In genomic region chr1:64748706-64749105, GRCh38 we compare ENCODE assay signal across 33 cellular contexts.
"Had no signal": no experiment of that assay in that cellular context is flagged by ENCODE, and none has a peak within 500 bp of the region (broad histone marks: within the 10 kb centered on the region; RNA-seq: fewer than 3 reads in every experiment).

No MANE protein-coding gene starts in this region.

- H3K36me3 ChIP-seq: ascending aorta, brain microvascular endothelial cell, esophagus muscularis mucosa, gastroesophageal sphincter, heart right ventricle, WERI-Rb-1 had no signal

- H3K27me3 Mint-ChIP-seq: activated naive CD4-positive, alpha-beta T cell treated with anti-CD3 and anti-CD28 coated beads, Interleukin-2, amount 50 U/mL, for 24 hours; activated naive CD8-positive, alpha-beta T cell treated with anti-CD3 and anti-CD28 coated beads for 36 hours; T-helper 17 cell had no signal

- H3K27me3 ChIP-seq: ascending aorta, brain microvascular endothelial cell, esophagus muscularis mucosa, gastroesophageal sphincter, heart right ventricle had no signal

- H3K4me3 Mint-ChIP-seq: activated B cell treated with CpG ODN at 0.5 μM for 24 hours; activated CD8-positive, alpha-beta memory T cell treated with anti-CD3 and anti-CD28 coated beads, Interleukin-2, amount 10 ng/mL, durations not matched to agents 7 days and 5 days; activated CD8-positive, alpha-beta T cell treated with anti-CD3 and anti-CD28 coated beads, Interleukin-2, amount 10 ng/mL, durations not matched to agents 7 days and 5 days; activated naive CD4-positive, alpha-beta T cell treated with anti-CD3 and anti-CD28 coated beads for 36 hours; activated naive CD4-positive, alpha-beta T cell treated with anti-CD3 and anti-CD28 coated beads, Interleukin-2, amount 50 U/mL, for 24 hours; activated naive CD8-positive, alpha-beta T cell treated with anti-CD3 and anti-CD28 coated beads for 36 hours; activated naive CD8-positive, alpha-beta T cell treated with anti-CD3 and anti-CD28 coated beads, Interleukin-2, amount 50 U/mL, for 24 hours; activated T-helper 1 cell treated with anti-CD3 and anti-CD28 coated beads, Interleukin-12 subunit alpha, Interleukin-12 subunit beta, Interleukin-2, Interleukin-4 antibody, amounts not matched to agents 30 ng/mL and 10 ng/mL and 1 ng/mL, durations not matched to agents 14 hours and 24 hours and 36 hours; endodermal cell; T-helper 17 cell; T-helper 2 cell treated with Interferon-gamma antibody and Interleukin-4, amounts not matched to agents 5 μg/mL and 100 μg/mL, for 36 hours had no signal

- DNase-seq: activated B cell treated with CpG ODN at 0.5 μM for 24 hours; activated CD4-positive, alpha-beta T cell treated with anti-CD3 and anti-CD28 coated beads for 48 hours; activated CD4-positive, alpha-beta T cell treated with anti-CD3 and anti-CD28 coated beads, Interleukin-2, amount 50 U/mL, for 1 hour; activated CD4-positive, alpha-beta T cell treated with anti-CD3 and anti-CD28 coated beads, Interleukin-2, amount 50 U/mL, for 48 hours; activated CD8-positive, alpha-beta memory T cell treated with anti-CD3 and anti-CD28 coated beads, Interleukin-2, amount 10 ng/mL, durations not matched to agents 7 days and 5 days; activated CD8-positive, alpha-beta memory T cell treated with anti-CD3 and anti-CD28 coated beads, Interleukin-2, amount 50 U/mL, for 4 hours; activated CD8-positive, alpha-beta T cell treated with anti-CD3 and anti-CD28 coated beads, Interleukin-2, amount 10 ng/mL, durations not matched to agents 7 days and 5 days; activated effector memory CD4-positive, alpha-beta T cell treated with anti-CD3 and anti-CD28 coated beads, Interleukin-2, amount 50 U/mL, for 16 hours; activated naive CD4-positive, alpha-beta T cell treated with anti-CD3 and anti-CD28 coated beads for 36 hours; activated naive CD8-positive, alpha-beta T cell treated with anti-CD3 and anti-CD28 coated beads for 36 hours; activated naive CD8-positive, alpha-beta T cell treated with anti-CD3 and anti-CD28 coated beads, Interleukin-2, amount 50 U/mL, for 24 hours; activated T-cell treated with anti-CD3 and anti-CD28 coated beads, Interleukin-2, amount 50 U/mL, for 1 hour; activated T-cell treated with anti-CD3 and anti-CD28 coated beads, Interleukin-2, amount 50 U/mL, for 48 hours; brain microvascular endothelial cell; effector memory CD4-positive, alpha-beta T cell; endodermal cell; erythroblast; foreskin melanocyte; heart right ventricle; T-helper 1 cell; T-helper 17 cell; T1000; WERI-Rb-1 had no signal

- FAIRE-seq: bronchial epithelial cell, colon had no signal

- H3K9me3 Mint-ChIP-seq: activated B cell treated with CpG ODN at 0.5 μM for 24 hours; activated naive CD4-positive, alpha-beta T cell treated with anti-CD3 and anti-CD28 coated beads for 36 hours; activated naive CD4-positive, alpha-beta T cell treated with anti-CD3 and anti-CD28 coated beads, Interleukin-2, amount 50 U/mL, for 24 hours; activated naive CD8-positive, alpha-beta T cell treated with anti-CD3 and anti-CD28 coated beads for 36 hours; activated naive CD8-positive, alpha-beta T cell treated with anti-CD3 and anti-CD28 coated beads, Interleukin-2, amount 50 U/mL, for 24 hours; activated T-helper 1 cell treated with anti-CD3 and anti-CD28 coated beads, Interleukin-12 subunit alpha, Interleukin-12 subunit beta, Interleukin-2, Interleukin-4 antibody, amounts not matched to agents 30 ng/mL and 10 ng/mL and 1 ng/mL, durations not matched to agents 14 hours and 24 hours and 36 hours; activated T-helper 2 cell treated with anti-CD3 and anti-CD28 coated beads, Interferon-gamma antibody, Interleukin-2, Interleukin-4, amounts not matched to agents 10 μg/mL and 5 μg/mL and 100 μg/mL, durations not matched to agents 14 hours and 24 hours and 36 hours; endodermal cell; T-helper 2 cell treated with Interferon-gamma antibody and Interleukin-4, amounts not matched to agents 5 μg/mL and 100 μg/mL, for 36 hours had no signal

- H3K4me3 ChIP-seq: ascending aorta, esophagus muscularis mucosa, gastroesophageal sphincter, heart right ventricle had no signal

- H3K9me3 ChIP-seq: ascending aorta, esophagus muscularis mucosa, gastroesophageal sphincter, heart right ventricle had no signal

- ATAC-seq: activated CD4-positive, CD25-positive, alpha-beta regulatory T cell treated with anti-CD3 and anti-CD28 coated beads, Interleukin-2, amount 50 U/mL, for 24 hours; activated CD8-positive, alpha-beta memory T cell treated with anti-CD3 and anti-CD28 coated beads, Interleukin-2, amount 10 ng/mL, durations not matched to agents 7 days and 5 days; activated CD8-positive, alpha-beta T cell treated with anti-CD3 and anti-CD28 coated beads, Interleukin-2, amount 10 ng/mL, durations not matched to agents 7 days and 5 days; activated naive CD8-positive, alpha-beta T cell treated with anti-CD3 and anti-CD28 coated beads, Interleukin-2, amount 50 U/mL, for 24 hours; gastroesophageal sphincter; heart right ventricle; T-helper 17 cell had no signal

- H3K27ac Mint-ChIP-seq: activated B cell treated with CpG ODN at 0.5 μM for 24 hours; activated CD8-positive, alpha-beta memory T cell treated with anti-CD3 and anti-CD28 coated beads, Interleukin-2, amount 10 ng/mL, durations not matched to agents 7 days and 5 days; activated CD8-positive, alpha-beta T cell treated with anti-CD3 and anti-CD28 coated beads, Interleukin-2, amount 10 ng/mL, durations not matched to agents 7 days and 5 days; activated naive CD4-positive, alpha-beta T cell treated with anti-CD3 and anti-CD28 coated beads for 36 hours; activated naive CD4-positive, alpha-beta T cell treated with anti-CD3 and anti-CD28 coated beads, Interleukin-2, amount 50 U/mL, for 24 hours; activated naive CD8-positive, alpha-beta T cell treated with anti-CD3 and anti-CD28 coated beads for 36 hours; activated naive CD8-positive, alpha-beta T cell treated with anti-CD3 and anti-CD28 coated beads, Interleukin-2, amount 50 U/mL, for 24 hours; activated T-helper 1 cell treated with anti-CD3 and anti-CD28 coated beads, Interleukin-12 subunit alpha, Interleukin-12 subunit beta, Interleukin-2, Interleukin-4 antibody, amounts not matched to agents 30 ng/mL and 10 ng/mL and 1 ng/mL, durations not matched to agents 14 hours and 24 hours and 36 hours; activated T-helper 2 cell treated with anti-CD3 and anti-CD28 coated beads, Interferon-gamma antibody, Interleukin-2, Interleukin-4, amounts not matched to agents 10 μg/mL and 5 μg/mL and 100 μg/mL, durations not matched to agents 14 hours and 24 hours and 36 hours; endodermal cell; T-helper 17 cell; T-helper 2 cell treated with Interferon-gamma antibody and Interleukin-4, amounts not matched to agents 5 μg/mL and 100 μg/mL, for 36 hours had no signal

- H3K36me3 Mint-ChIP-seq: activated naive CD4-positive, alpha-beta T cell treated with anti-CD3 and anti-CD28 coated beads, Interleukin-2, amount 50 U/mL, for 24 hours had no signal

- H3K27ac ChIP-seq: ascending aorta, brain microvascular endothelial cell, WERI-Rb-1 had no signal
